Comparison of ENCODE assay signal across 21 cellular contexts in the genomic region with DNA sequence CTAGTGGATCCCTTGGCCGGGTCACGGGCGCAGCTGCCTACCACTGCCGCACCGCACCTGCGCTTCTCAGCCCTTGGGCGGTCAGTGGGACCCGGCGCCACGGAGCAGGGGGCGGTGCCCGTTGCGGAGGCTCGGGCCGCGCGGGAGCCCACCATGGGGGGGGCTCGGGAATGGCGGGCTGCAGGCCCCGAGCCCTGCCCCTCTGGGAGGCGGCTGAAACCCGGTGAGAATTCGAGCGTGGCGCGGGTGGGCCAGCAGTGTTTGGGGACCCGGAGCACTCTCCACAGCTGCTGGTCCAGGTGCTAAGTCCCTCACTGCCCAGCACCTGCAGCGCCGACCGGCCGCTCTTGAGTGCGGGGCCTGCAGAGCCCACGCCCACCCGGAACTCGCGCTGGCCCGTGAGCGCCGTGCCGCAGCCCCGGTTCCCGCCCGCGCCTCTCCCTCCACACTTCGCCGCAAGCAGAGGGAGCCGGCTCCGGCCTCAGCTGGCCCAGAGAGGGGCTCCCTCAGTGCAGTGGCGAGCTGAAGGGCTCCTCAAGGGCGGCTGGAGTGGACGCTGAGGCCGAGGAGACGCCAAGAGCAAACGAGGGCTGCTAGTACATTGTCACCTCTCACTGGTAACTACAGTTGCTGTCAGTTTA.
A peak's percentile ranks its signal among the peaks of the same experiment; 100 is the strongest.
DNase-seq lines count a peak whose midpoint lies in the region; ATAC-seq, FAIRE-seq and TF ChIP-seq lines count a peak whose summit lies in the region.
"Had no signal": no experiment of that assay in that cellular context is flagged by ENCODE, and none has a peak within 500 bp of the region (broad histone marks: within the 10 kb centered on the region; RNA-seq: fewer than 3 reads in every experiment).

No MANE protein-coding gene starts in this region.

- H3K36me3 ChIP-seq in kidney (ENCODE audit: control insufficient read depth in 1 of 2, insufficient read depth in 2 of 2, low read length in 2 of 2), result no peaks in the 10 kb centered on the region
- H3K36me3 ChIP-seq: gastroesophageal sphincter, SJSA1, tibial nerve had no signal

- no peak for FAIRE-seq in kidney (lab: Jason Lieb, UNC)

- no peak for DNase-seq in stimulated activated naive CD8-positive, alpha-beta T cell treated with anti-CD3 and anti-CD28 coated beads, Interleukin-15, amount 100 ng/mL, for 72 hours
- DNase-seq in stimulated activated naive CD8-positive, alpha-beta T cell treated with anti-CD3 and anti-CD28 coated beads, Interleukin-15, Interleukin-2, amounts not matched to agents 100 U/mL and 50 U/mL, for 24 hours, result no peak
- peak; percentile 65 for DNase-seq in kidney
- DNase-seq in effector CD8-positive, alpha-beta T cell (lab: John Stamatoyannopoulos, UW), result no peak
- no peak for DNase-seq in Ammon's horn (ENCODE audit: low spot score)
- no peak for DNase-seq in NCI-H524 (lab: John Stamatoyannopoulos, UW)
- DNase-seq: activated B cell treated with CpG ODN at 0.5 μM for 24 hours; activated CD4-positive, alpha-beta T cell treated with anti-CD3 and anti-CD28 coated beads, Interleukin-2, amount 50 U/mL, for 48 hours; Caco-2; left cardiac atrium; mammary epithelial cell; NCI-H187; NCI-H510A had no signal

- ATAC-seq in stimulated activated naive CD8-positive, alpha-beta T cell treated with anti-CD3 and anti-CD28 coated beads, Interleukin-15, amount 100 ng/mL, for 72 hours, result peak; percentile 35
- no peak for ATAC-seq in stimulated activated naive CD8-positive, alpha-beta T cell treated with anti-CD3 and anti-CD28 coated beads, Interleukin-15, Interleukin-2, amounts not matched to agents 100 U/mL and 50 U/mL, for 24 hours
- ATAC-seq: gastroesophageal sphincter, left cardiac atrium had no signal

- H3K4me3 Mint-ChIP-seq in stimulated activated naive CD8-positive, alpha-beta T cell treated with anti-CD3 and anti-CD28 coated beads, Interleukin-15, amount 100 ng/mL, for 72 hours, result no peak overlapping the region
- H3K4me3 Mint-ChIP-seq: activated B cell treated with CpG ODN at 0.5 μM for 24 hours; activated naive CD8-positive, alpha-beta T cell; IgD-negative memory B cell; nephron had no signal

- H3K9me3 ChIP-seq in kidney (ENCODE audit: control insufficient read depth in 1 of 2, low read length in 2 of 2), result no peaks in the 10 kb centered on the region
- H3K9me3 ChIP-seq: gastroesophageal sphincter, SJSA1 had no signal

- TF ChIP-seq CTCF in VCaP (conservative IDR thresholded peaks at IDR 0.05), result 0 out of 2 replicates have a peak, but pooled peaks have one; percentile 32
- no peak for TF ChIP-seq CTCF in kidney (IDR thresholded peaks at IDR 0.05; ENCODE audit: borderline replicate concordance, extremely low read depth, insufficient read depth)

- no peak overlapping the region for H3K9ac ChIP-seq in kidney (ENCODE audit: low read length in 2 of 2)

- no peak overlapping the region for H3K4me3 ChIP-seq in kidney (ENCODE audit: low read length in 2 of 2)
- H3K4me3 ChIP-seq: gastroesophageal sphincter, SJSA1, tibial nerve had no signal

- H3K27ac ChIP-seq in VCaP, result no peak overlapping the region
- H3K27ac ChIP-seq in kidney (ENCODE audit: low read depth in 2 of 2, low read length in 2 of 2), result no peak overlapping the region
- H3K27ac ChIP-seq: C4-2B, gastroesophageal sphincter, SJSA1 had no signal

- H3K4me1 Mint-ChIP-seq in stimulated activated naive CD8-positive, alpha-beta T cell treated with anti-CD3 and anti-CD28 coated beads, Interleukin-15, amount 100 ng/mL, for 72 hours, result peaks cover 56% of the 10 kb centered on the region

- no peak overlapping the region for H3K27ac Mint-ChIP-seq in stimulated activated naive CD8-positive, alpha-beta T cell treated with anti-CD3 and anti-CD28 coated beads, Interleukin-15, amount 100 ng/mL, for 72 hours
- H3K27ac Mint-ChIP-seq: activated B cell treated with CpG ODN at 0.5 μM for 24 hours; activated naive CD8-positive, alpha-beta T cell; IgD-negative memory B cell; nephron had no signal

- H3K4me1 ChIP-seq in kidney (ENCODE audit: control insufficient read depth in 1 of 2, insufficient read depth in 1 of 2, low read depth in 1 of 2, low read length in 2 of 2), result peaks cover 2 to 10% of the 10 kb centered on the region in 2 donors

- intact Hi-C loops in kidney (cut with DNase I), result no loop called here

- H3K27me3 Mint-ChIP-seq in stimulated activated naive CD8-positive, alpha-beta T cell treated with anti-CD3 and anti-CD28 coated beads, Interleukin-15, amount 100 ng/mL, for 72 hours, result no peaks in the 10 kb centered on the region
- H3K27me3 Mint-ChIP-seq: activated B cell treated with CpG ODN at 0.5 μM for 24 hours; activated naive CD8-positive, alpha-beta T cell; IgD-negative memory B cell had no signal

- peaks cover 0 to 7% of the 10 kb centered on the region in 2 donors for H3K9me3 Mint-ChIP-seq in stimulated activated naive CD8-positive, alpha-beta T cell treated with anti-CD3 and anti-CD28 coated beads, Interleukin-15, amount 100 ng/mL, for 72 hours
